Comparison of ENCODE assay signal across 25 cellular contexts in genomic region chr2:111984213-111984604, GRCh38.
DNase-seq lines count a peak whose midpoint lies in the region; FAIRE-seq and TF ChIP-seq lines count a peak whose summit lies in the region.
"Had no signal": no experiment of that assay in that cellular context is flagged by ENCODE, and none has a peak within 500 bp of the region (broad histone marks: within the 10 kb centered on the region; RNA-seq: fewer than 3 reads in every experiment).

No MANE protein-coding gene starts in this region.

- H3K4me1 Mint-ChIP-seq in type B pancreatic cell (ENCODE audit: unreplicated experiment): peaks cover 46% of the 10 kb centered on the region

- no peak for FAIRE-seq in bronchial epithelial cell (lab: Jason Lieb, UNC)
- FAIRE-seq: GM18507 had no signal

- no peaks in the 10 kb centered on the region for H3K27me3 ChIP-seq in bronchial epithelial cell (ENCODE audit: control insufficient read depth, insufficient read depth, low read length)
- no peaks in the 10 kb centered on the region for H3K27me3 ChIP-seq in testis
- no peaks in the 10 kb centered on the region for H3K27me3 ChIP-seq in ovary
- H3K27me3 ChIP-seq: MG63, SJSA1 had no signal

- H3K4me3 Mint-ChIP-seq in type B pancreatic cell: peak overlapping the region; percentile 66
- H3K4me3 Mint-ChIP-seq: CD4-positive, alpha-beta T cell had no signal

- DNase-seq in SIG-M5 treated with dmso at 0.1 percent for 504 hours (lab: John Stamatoyannopoulos, UW; ENCODE audit: unreplicated experiment): peak; percentile 11
- DNase-seq in SIG-M5 (lab: John Stamatoyannopoulos, UW): no peak
- DNase-seq in bronchial epithelial cell (ENCODE audit: low read depth): peak; percentile 65
- peak; percentile 9 for DNase-seq in kidney tubule cell (ENCODE audit: low spot score)
- no peak for DNase-seq in type B pancreatic cell (ENCODE audit: extremely low spot score, unreplicated experiment)
- no peak for DNase-seq in testis
- no peak for DNase-seq in ovary
- no peak for DNase-seq in NK-92 (lab: John Stamatoyannopoulos, UW; ENCODE audit: unreplicated experiment)
- DNase-seq: CD4-positive, alpha-beta T cell; DMS53; Karpas-422; MG63; NCI-H1092; NCI-H1436 treated with DMSO at 0.1 percent for 48 hours; NCI-H2029; NCI-H2171; NCI-H446; NCI-H69; OCI-M1 had no signal

- H3K27ac ChIP-seq in testis (no peak overlapping the region), ovary (no peak overlapping the region)
- H3K27ac ChIP-seq: GM23248, HL-60, RWPE1, SJSA1 had no signal

- TF ChIP-seq CTCF in bronchial epithelial cell (IDR thresholded peaks at IDR 0.05; ENCODE audit: insufficient read depth, low read length, severe bottlenecking): no peak
- no peak for TF ChIP-seq CTCF in type B pancreatic cell (conservative IDR thresholded peaks at IDR 0.05)
- no peak for TF ChIP-seq CTCF in testis (IDR thresholded peaks at IDR 0.05)
- TF ChIP-seq CTCF in ovary (IDR thresholded peaks at IDR 0.05): no peak

- no peaks in the 10 kb centered on the region for H3K27me3 Mint-ChIP-seq in type B pancreatic cell
- H3K27me3 Mint-ChIP-seq: CD4-positive, alpha-beta T cell had no signal

- H3K4me1 ChIP-seq in testis (peaks cover 8% of the 10 kb centered on the region), ovary (ENCODE audit: insufficient read depth) (no peaks in the 10 kb centered on the region)
- H3K4me1 ChIP-seq: SJSA1 had no signal

- TF ChIP-seq POLR2A in testis (IDR thresholded peaks at IDR 0.05): no peak
- TF ChIP-seq POLR2A in ovary (IDR thresholded peaks at IDR 0.05): no peak

- peak overlapping the region; percentile 92 for H3K27ac Mint-ChIP-seq in type B pancreatic cell
- H3K27ac Mint-ChIP-seq: CD4-positive, alpha-beta T cell had no signal

- H3K36me3 ChIP-seq in bronchial epithelial cell (ENCODE audit: control insufficient read depth, insufficient read depth, low read length) (no peaks in the 10 kb centered on the region), testis (ENCODE audit: low read depth, missing control alignments) (no peaks in the 10 kb centered on the region), ovary (no peaks in the 10 kb centered on the region)
- H3K36me3 ChIP-seq: MG63, SJSA1 had no signal

- H3K9me3 ChIP-seq in testis: no peaks in the 10 kb centered on the region
- H3K9me3 ChIP-seq in ovary: no peaks in the 10 kb centered on the region
- H3K9me3 ChIP-seq: HAP-1, MG63, SJSA1 had no signal

- TF ChIP-seq EP300 in ovary (IDR thresholded peaks at IDR 0.05): no peak

- H3K9me3 Mint-ChIP-seq in type B pancreatic cell: peaks cover 5% of the 10 kb centered on the region
- H3K9me3 Mint-ChIP-seq: CD4-positive, alpha-beta T cell had no signal

- intact Hi-C loops in testis (cut with DNase I; ENCODE audit: low total_unique reads): no loop called here
- intact Hi-C loops in ovary (cut with DNase I): no loop called here

- peaks cover 65% of the 10 kb centered on the region for H3K36me3 Mint-ChIP-seq in type B pancreatic cell

- WGBS in testis, 2 donors: 84 to 94% methylated on average over 4 of the region's 4 CpGs
- WGBS in ovary, 3 donors: 90 to 92% (median 92%) methylated on average over 4 of the region's 4 CpGs

- no peak overlapping the region for H3K4me3 ChIP-seq in bronchial epithelial cell (ENCODE audit: low read depth, low read length)
- H3K4me3 ChIP-seq in testis: no peak overlapping the region
- H3K4me3 ChIP-seq in ovary: no peak overlapping the region
- H3K4me3 ChIP-seq: GM23248, HAP-1, MG63, SJSA1 had no signal

Comparison
In these comparisons a context has a peak if more than half of its experiments do, and no peak if none do; other contexts are left out.
1. DNase-seq: peak in SIG-M5 treated with dmso at 0.1 percent for 504 hours (single experiment), bronchial epithelial cell (single experiment) and kidney tubule cell (single experiment); none in SIG-M5 (single experiment), type B pancreatic cell (single experiment), testis (single experiment), ovary (0 of 5) and NK-92 (single experiment).